In the genomic region with DNA sequence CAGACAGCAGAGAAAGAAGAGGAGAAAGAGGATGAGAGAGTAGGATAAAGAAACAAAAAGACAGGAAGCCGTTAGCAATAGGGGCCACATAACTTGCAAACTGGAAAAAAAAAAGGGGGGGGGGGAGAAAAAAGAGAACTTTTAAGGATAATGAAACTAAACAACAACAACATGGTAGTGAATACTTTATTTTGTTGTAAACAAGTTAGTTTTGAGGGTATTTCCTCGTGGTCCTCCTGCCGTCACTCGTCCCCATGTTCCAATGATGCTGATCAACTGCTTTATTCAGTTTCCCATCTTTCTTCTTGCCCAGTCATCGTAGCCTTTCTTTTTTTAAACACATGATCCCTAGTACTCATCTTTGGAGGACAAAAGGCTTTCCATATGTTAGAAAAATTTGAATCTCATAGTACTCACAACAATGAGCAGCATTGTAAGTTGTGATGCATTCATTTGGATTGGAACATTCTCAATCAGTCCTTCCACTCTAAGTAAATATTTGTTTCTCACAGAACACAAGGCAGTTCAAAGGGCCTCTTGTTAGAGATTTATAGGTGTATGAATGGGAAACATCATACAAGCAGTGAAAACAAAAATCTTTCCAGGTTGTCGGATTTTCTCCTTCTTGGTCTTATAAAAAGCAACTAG, we compare ENCODE assay signal across 1 cellular context.
TF ChIP-seq lines count a peak whose summit lies in the region.

No MANE protein-coding gene starts in this region.

TF ChIP-seq in HepG2, 621 proteins besides CTCF, POLR2A, EP300 and RAD21 (continued from another document and continues in another):
- TF ChIP-seq, protein P1, sequence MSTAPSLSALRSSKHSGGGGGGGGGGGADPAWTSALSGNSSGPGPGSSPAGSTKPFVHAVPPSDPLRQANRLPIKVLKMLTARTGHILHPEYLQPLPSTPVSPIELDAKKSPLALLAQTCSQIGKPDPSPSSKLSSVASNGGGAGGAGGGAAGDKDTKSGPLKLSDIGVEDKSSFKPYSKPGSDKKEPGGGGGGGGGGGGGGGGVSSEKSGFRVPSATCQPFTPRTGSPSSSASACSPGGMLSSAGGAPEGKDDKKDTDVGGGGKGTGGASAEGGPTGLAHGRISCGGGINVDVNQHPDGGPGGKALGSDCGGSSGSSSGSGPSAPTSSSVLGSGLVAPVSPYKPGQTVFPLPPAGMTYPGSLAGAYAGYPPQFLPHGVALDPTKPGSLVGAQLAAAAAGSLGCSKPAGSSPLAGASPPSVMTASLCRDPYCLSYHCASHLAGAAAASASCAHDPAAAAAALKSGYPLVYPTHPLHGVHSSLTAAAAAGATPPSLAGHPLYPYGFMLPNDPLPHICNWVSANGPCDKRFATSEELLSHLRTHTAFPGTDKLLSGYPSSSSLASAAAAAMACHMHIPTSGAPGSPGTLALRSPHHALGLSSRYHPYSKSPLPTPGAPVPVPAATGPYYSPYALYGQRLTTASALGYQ (CRISPR knock-in tag; IDR thresholded peaks at IDR 0.05), result peak; percentile 66; the same call in 1 of the 2 replicates
- TF ChIP-seq RARG (CRISPR knock-in tag; IDR thresholded peaks at IDR 0.05; ENCODE audit: low read depth) (no peak), SIX1 (CRISPR knock-in tag; IDR thresholded peaks at IDR 0.05; ENCODE audit: borderline replicate concordance) (no peak), ZNF746 (CRISPR knock-in tag; IDR thresholded peaks at IDR 0.05) (no peak), SP140L (CRISPR knock-in tag; IDR thresholded peaks at IDR 0.05; ENCODE audit: borderline replicate concordance) (no peak), HMG20A (CRISPR knock-in tag; IDR thresholded peaks at IDR 0.05; ENCODE audit: borderline replicate concordance) (peak; percentile 90; the same call in 1 of the 2 replicates), HDAC6 (IDR thresholded peaks at IDR 0.05; ENCODE audit: low read depth, low read length) (no peak), MTA3 (CRISPR knock-in tag; IDR thresholded peaks at IDR 0.05) (no peak), ZNF235 (CRISPR knock-in tag; IDR thresholded peaks at IDR 0.05; ENCODE audit: borderline replicate concordance) (no peak), FOSL2 (CRISPR knock-in tag; IDR thresholded peaks at IDR 0.05) (peak; percentile 14; the same call in 1 of the 2 replicates), ZFP36L1 (CRISPR knock-in tag; IDR thresholded peaks at IDR 0.05) (0 out of 2 replicates have a peak, but pooled peaks have one; percentile 24), KDM6A (CRISPR knock-in tag; IDR thresholded peaks at IDR 0.05; ENCODE audit: low read depth) (peak; percentile 46; the same call in 1 of the 2 replicates), FLYWCH1 (CRISPR knock-in tag; IDR thresholded peaks at IDR 0.05) (no peak), HNF4A (CRISPR knock-in tag; IDR thresholded peaks at IDR 0.05) (peak; percentile 42), ZNF510 (CRISPR knock-in tag; IDR thresholded peaks at IDR 0.05; ENCODE audit: low read depth) (no peak), FOXC1 (CRISPR knock-in tag; IDR thresholded peaks at IDR 0.05; ENCODE audit: borderline replicate concordance) (no peak), ZNF777 (CRISPR knock-in tag; IDR thresholded peaks at IDR 0.05) (no peak), MEF2D (CRISPR knock-in tag; IDR thresholded peaks at IDR 0.05) (0 out of 2 replicates have a peak, but pooled peaks have one; percentile 24), ZNF432 (CRISPR knock-in tag; IDR thresholded peaks at IDR 0.05; ENCODE audit: borderline replicate concordance) (no peak), MEIS2 (CRISPR knock-in tag; IDR thresholded peaks at IDR 0.05) (no peak), CEBPB (IDR thresholded peaks at IDR 0.05; ENCODE audit: borderline replicate concordance, low read depth, low read length) (no peak), IRX3 (CRISPR knock-in tag; IDR thresholded peaks at IDR 0.05; ENCODE audit: borderline replicate concordance, low read depth) (no peak), PTBP1 (IDR thresholded peaks at IDR 0.05; ENCODE audit: low read depth, low read length, poor library complexity, severe bottlenecking) (no peak), FOXJ3 (CRISPR knock-in tag; IDR thresholded peaks at IDR 0.05; ENCODE audit: borderline replicate concordance) (peak; percentile 44; the same call in 1 of the 2 replicates), NR2F2 (IDR thresholded peaks at IDR 0.05; ENCODE audit: borderline replicate concordance, low read depth) (0 out of 2 replicates have a peak, but pooled peaks have one; percentile 38), ZNF253 (CRISPR knock-in tag; IDR thresholded peaks at IDR 0.05; ENCODE audit: borderline replicate concordance) (no peak), SOX6 (IDR thresholded peaks at IDR 0.05) (no peak), SOX6 (CRISPR knock-in tag; IDR thresholded peaks at IDR 0.05) (peak; percentile 97), ZIK1 (CRISPR knock-in tag; IDR thresholded peaks at IDR 0.05; ENCODE audit: borderline replicate concordance, low read depth) (no peak), PPARG (CRISPR knock-in tag; conservative IDR thresholded peaks at IDR 0.05) (peak; percentile 60; the same call in 1 of the 2 replicates), GATA4 (IDR thresholded peaks at IDR 0.05; ENCODE audit: borderline replicate concordance, low read depth) (no peak), ZKSCAN1 (IDR thresholded peaks at IDR 0.05; ENCODE audit: low read length) (no peak), TBX3 (IDR thresholded peaks at IDR 0.05; ENCODE audit: borderline replicate concordance) (peak; percentile 34; the same call in 1 of the 2 replicates), FOXA1 (IDR thresholded peaks at IDR 0.05) (no peak), FOXA1 (CRISPR knock-in tag; IDR thresholded peaks at IDR 0.05) (peak; percentile 64), ISL2 (CRISPR knock-in tag; IDR thresholded peaks at IDR 0.05) (peak; percentile 79; the same call in 1 of the 2 replicates), EZH2 (conservative IDR thresholded peaks at IDR 0.05; ENCODE audit: low read depth, low read length) (no peak), MIXL1 (CRISPR knock-in tag; IDR thresholded peaks at IDR 0.05) (no peak), PHF5A (CRISPR knock-in tag; IDR thresholded peaks at IDR 0.05; ENCODE audit: low read depth, unreplicated experiment) (peak; percentile 55), ZNF652 (CRISPR knock-in tag; IDR thresholded peaks at IDR 0.05; ENCODE audit: borderline replicate concordance, low read depth) (no peak), ZNF326 (CRISPR knock-in tag; IDR thresholded peaks at IDR 0.05; ENCODE audit: borderline replicate concordance) (no peak), ZNF33A (CRISPR knock-in tag; IDR thresholded peaks at IDR 0.05; ENCODE audit: borderline replicate concordance) (no peak)
- TF ChIP-seq, protein P2, sequence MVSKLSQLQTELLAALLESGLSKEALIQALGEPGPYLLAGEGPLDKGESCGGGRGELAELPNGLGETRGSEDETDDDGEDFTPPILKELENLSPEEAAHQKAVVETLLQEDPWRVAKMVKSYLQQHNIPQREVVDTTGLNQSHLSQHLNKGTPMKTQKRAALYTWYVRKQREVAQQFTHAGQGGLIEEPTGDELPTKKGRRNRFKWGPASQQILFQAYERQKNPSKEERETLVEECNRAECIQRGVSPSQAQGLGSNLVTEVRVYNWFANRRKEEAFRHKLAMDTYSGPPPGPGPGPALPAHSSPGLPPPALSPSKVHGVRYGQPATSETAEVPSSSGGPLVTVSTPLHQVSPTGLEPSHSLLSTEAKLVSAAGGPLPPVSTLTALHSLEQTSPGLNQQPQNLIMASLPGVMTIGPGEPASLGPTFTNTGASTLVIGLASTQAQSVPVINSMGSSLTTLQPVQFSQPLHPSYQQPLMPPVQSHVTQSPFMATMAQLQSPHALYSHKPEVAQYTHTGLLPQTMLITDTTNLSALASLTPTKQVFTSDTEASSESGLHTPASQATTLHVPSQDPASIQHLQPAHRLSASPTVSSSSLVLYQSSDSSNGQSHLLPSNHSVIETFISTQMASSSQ (IDR thresholded peaks at IDR 0.05; ENCODE audit: low read depth), result 0 out of 2 replicates have a peak, but pooled peaks have one; percentile 53
- TF ChIP-seq, protein P2 (CRISPR knock-in tag; IDR thresholded peaks at IDR 0.05; ENCODE audit: borderline replicate concordance), result no peak; the same call in 1 of the 2 replicates
- TF ChIP-seq, protein P3, sequence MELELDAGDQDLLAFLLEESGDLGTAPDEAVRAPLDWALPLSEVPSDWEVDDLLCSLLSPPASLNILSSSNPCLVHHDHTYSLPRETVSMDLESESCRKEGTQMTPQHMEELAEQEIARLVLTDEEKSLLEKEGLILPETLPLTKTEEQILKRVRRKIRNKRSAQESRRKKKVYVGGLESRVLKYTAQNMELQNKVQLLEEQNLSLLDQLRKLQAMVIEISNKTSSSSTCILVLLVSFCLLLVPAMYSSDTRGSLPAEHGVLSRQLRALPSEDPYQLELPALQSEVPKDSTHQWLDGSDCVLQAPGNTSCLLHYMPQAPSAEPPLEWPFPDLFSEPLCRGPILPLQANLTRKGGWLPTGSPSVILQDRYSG (CRISPR knock-in tag; IDR thresholded peaks at IDR 0.05), result 0 out of 2 replicates have a peak, but pooled peaks have one; percentile 11
- TF ChIP-seq, protein P4, sequence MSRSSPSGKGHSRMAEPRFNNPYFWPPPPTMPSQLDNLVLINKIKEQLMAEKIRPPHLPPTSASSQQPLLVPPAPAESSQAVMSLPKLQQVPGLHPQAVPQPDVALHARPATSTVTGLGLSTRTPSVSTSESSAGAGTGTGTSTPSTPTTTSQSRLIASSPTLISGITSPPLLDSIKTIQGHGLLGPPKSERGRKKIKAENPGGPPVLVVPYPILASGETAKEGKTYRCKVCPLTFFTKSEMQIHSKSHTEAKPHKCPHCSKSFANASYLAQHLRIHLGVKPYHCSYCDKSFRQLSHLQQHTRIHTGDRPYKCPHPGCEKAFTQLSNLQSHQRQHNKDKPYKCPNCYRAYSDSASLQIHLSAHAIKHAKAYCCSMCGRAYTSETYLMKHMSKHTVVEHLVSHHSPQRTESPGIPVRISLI (CRISPR knock-in tag; IDR thresholded peaks at IDR 0.05; ENCODE audit: borderline replicate concordance), result peak; percentile 61; the same call in 1 of the 2 replicates
- TF ChIP-seq, protein P5, sequence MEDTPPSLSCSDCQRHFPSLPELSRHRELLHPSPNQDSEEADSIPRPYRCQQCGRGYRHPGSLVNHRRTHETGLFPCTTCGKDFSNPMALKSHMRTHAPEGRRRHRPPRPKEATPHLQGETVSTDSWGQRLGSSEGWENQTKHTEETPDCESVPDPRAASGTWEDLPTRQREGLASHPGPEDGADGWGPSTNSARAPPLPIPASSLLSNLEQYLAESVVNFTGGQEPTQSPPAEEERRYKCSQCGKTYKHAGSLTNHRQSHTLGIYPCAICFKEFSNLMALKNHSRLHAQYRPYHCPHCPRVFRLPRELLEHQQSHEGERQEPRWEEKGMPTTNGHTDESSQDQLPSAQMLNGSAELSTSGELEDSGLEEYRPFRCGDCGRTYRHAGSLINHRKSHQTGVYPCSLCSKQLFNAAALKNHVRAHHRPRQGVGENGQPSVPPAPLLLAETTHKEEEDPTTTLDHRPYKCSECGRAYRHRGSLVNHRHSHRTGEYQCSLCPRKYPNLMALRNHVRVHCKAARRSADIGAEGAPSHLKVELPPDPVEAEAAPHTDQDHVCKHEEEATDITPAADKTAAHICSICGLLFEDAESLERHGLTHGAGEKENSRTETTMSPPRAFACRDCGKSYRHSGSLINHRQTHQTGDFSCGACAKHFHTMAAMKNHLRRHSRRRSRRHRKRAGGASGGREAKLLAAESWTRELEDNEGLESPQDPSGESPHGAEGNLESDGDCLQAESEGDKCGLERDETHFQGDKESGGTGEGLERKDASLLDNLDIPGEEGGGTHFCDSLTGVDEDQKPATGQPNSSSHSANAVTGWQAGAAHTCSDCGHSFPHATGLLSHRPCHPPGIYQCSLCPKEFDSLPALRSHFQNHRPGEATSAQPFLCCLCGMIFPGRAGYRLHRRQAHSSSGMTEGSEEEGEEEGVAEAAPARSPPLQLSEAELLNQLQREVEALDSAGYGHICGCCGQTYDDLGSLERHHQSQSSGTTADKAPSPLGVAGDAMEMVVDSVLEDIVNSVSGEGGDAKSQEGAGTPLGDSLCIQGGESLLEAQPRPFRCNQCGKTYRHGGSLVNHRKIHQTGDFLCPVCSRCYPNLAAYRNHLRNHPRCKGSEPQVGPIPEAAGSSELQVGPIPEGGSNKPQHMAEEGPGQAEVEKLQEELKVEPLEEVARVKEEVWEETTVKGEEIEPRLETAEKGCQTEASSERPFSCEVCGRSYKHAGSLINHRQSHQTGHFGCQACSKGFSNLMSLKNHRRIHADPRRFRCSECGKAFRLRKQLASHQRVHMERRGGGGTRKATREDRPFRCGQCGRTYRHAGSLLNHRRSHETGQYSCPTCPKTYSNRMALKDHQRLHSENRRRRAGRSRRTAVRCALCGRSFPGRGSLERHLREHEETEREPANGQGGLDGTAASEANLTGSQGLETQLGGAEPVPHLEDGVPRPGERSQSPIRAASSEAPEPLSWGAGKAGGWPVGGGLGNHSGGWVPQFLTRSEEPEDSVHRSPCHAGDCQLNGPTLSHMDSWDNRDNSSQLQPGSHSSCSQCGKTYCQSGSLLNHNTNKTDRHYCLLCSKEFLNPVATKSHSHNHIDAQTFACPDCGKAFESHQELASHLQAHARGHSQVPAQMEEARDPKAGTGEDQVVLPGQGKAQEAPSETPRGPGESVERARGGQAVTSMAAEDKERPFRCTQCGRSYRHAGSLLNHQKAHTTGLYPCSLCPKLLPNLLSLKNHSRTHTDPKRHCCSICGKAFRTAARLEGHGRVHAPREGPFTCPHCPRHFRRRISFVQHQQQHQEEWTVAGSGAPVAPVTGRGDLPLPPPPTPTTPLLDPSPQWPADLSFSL (CRISPR knock-in tag; IDR thresholded peaks at IDR 0.05), result no peak
